In genomic region chr15:65535192-65535591, GRCh38 we compare ENCODE assay signal across 21 cellular contexts.
"Had no signal": no experiment of that assay in that cellular context is flagged by ENCODE, and none has a peak within 500 bp of the region (broad histone marks: within the 10 kb centered on the region; RNA-seq: fewer than 3 reads in every experiment).

No MANE protein-coding gene starts in this region.

- H3K27ac ChIP-seq: heart right ventricle, lower lobe of right lung, tibial artery had no signal

- DNase-seq: activated CD4-positive, alpha-beta memory T cell treated with anti-CD3 and anti-CD28 coated beads, Interleukin-2, amount 10 ng/mL, durations not matched to agents 7 days and 5 days; activated CD4-positive, alpha-beta T cell treated with anti-CD3 and anti-CD28 coated beads, Interleukin-2, amount 10 ng/mL, durations not matched to agents 24 days and 14 days; activated gamma-delta T cell; activated naive CD4-positive, alpha-beta T cell treated with anti-CD3 and anti-CD28 coated beads, Interleukin-2, amount 50 U/mL, for 16 hours; aorta; cerebellar nuclear complex; cortex of kidney; erythroblast; foreskin fibroblast; heart right ventricle; lower lobe of right lung; naive thymus-derived CD4-positive, alpha-beta T cell; posterior cingulate gyrus; small intestine; stimulated activated CD4-positive, alpha-beta T cell treated with anti-CD3 and anti-CD28 coated beads, Interleukin-2, amount 100 ng/mL, for 24 hours; stimulated activated naive CD8-positive, alpha-beta T cell treated with anti-CD3 and anti-CD28 coated beads, Interleukin-15, amount 100 ng/mL, for 72 hours; tibial artery had no signal

- H3K4me3 ChIP-seq: heart right ventricle, lower lobe of right lung, tibial artery had no signal

- H3K36me3 ChIP-seq: lower lobe of right lung, tibial artery had no signal

- H3K27me3 ChIP-seq: heart right ventricle, tibial artery had no signal

- ATAC-seq: activated CD4-positive, CD25-positive, alpha-beta regulatory T cell treated with anti-CD3 and anti-CD28 coated beads, Interleukin-2, amount 50 U/mL, for 24 hours; heart right ventricle; left lobe of liver; naive thymus-derived CD4-positive, alpha-beta T cell; sciatic nerve; stimulated activated effector memory CD8-positive, alpha-beta T cell treated with anti-CD3 and anti-CD28 coated beads, Interleukin-12 subunit alpha, Interleukin-12 subunit beta, amount 100 ng/mL, for 72 hours; stimulated activated naive CD8-positive, alpha-beta T cell treated with anti-CD3 and anti-CD28 coated beads, Interleukin-15, amount 100 ng/mL, for 72 hours had no signal

- H3K9me3 ChIP-seq: heart right ventricle, lower lobe of right lung, tibial artery had no signal
